Comparison of ENCODE assay signal across 14 cellular contexts in genomic region chr1:106910798-106911197, GRCh38.
"Had no signal": no experiment of that assay in that cellular context is flagged by ENCODE, and none has a peak within 500 bp of the region (broad histone marks: within the 10 kb centered on the region; RNA-seq: fewer than 3 reads in every experiment).

No MANE protein-coding gene starts in this region.

- H3K4me1 ChIP-seq: transverse colon had no signal

- H3K4me3 ChIP-seq: skin epidermis, transverse colon had no signal

- H3K36me3 ChIP-seq: transverse colon had no signal

- ATAC-seq: activated CD4-positive, alpha-beta T cell treated with anti-CD3 and anti-CD28 coated beads for 36 hours had no signal

- H3K27me3 ChIP-seq: transverse colon had no signal

- H3K9me3 ChIP-seq: transverse colon had no signal

- DNase-seq: activated CD4-positive, alpha-beta memory T cell treated with anti-CD3 and anti-CD28 coated beads for 36 hours; activated CD4-positive, alpha-beta T cell treated with anti-CD3 and anti-CD28 coated beads for 36 hours; activated effector memory CD4-positive, alpha-beta T cell treated with anti-CD3 and anti-CD28 coated beads, Interleukin-2, amount 50 U/mL, for 16 hours; activated T-cell treated with anti-CD3 and anti-CD28 coated beads, Interleukin-2, amount 50 U/mL, for 48 hours; dermis blood vessel endothelial cell; erythroblast; foreskin melanocyte; nephron progenitor cell; occipital lobe; stimulated activated CD4-positive, alpha-beta T cell treated with anti-CD3 and anti-CD28 coated beads, Interleukin-15, amount 100 ng/mL, for 24 hours; stimulated activated CD4-positive, alpha-beta T cell treated with anti-CD3 and anti-CD28 coated beads, Interleukin-4, amount 100 ng/mL, for 1 hour; stimulated activated naive CD4-positive, alpha-beta T cell treated with Interleukin-2 at 50 U/mL for 16 hours; transverse colon had no signal

- H3K27ac ChIP-seq: skin epidermis, transverse colon had no signal
